In genomic region chr6:26124550-26125014, GRCh38 we compare ENCODE assay signal across 8 cellular contexts. TPM values are rescaled to one million over a fixed set of nuclear protein-coding genes. Genes with fewer than 3 reads are reported as not detected.
A peak's percentile ranks its signal among the peaks of the same experiment; 100 is the strongest.
DNase-seq lines count a peak whose midpoint lies in the region; ATAC-seq and TF ChIP-seq lines count a peak whose summit lies in the region.

No MANE protein-coding gene starts in this region.

- no peaks in the 10 kb centered on the region for H3K9me2 ChIP-seq in hepatocyte (replicated peaks; ENCODE audit: insufficient read depth)

- H2AFZ ChIP-seq in hepatocyte = no peak overlapping the region

- H3K9me3 Mint-ChIP-seq in activated naive CD4-positive, alpha-beta T cell treated with anti-CD3 and anti-CD28 coated beads, Interleukin-2, amount 50 U/mL, for 72 hours = no peaks in the 10 kb centered on the region

- peak overlapping the region; percentile 97 to 100 for H3K27ac Mint-ChIP-seq in activated naive CD4-positive, alpha-beta T cell treated with anti-CD3 and anti-CD28 coated beads, Interleukin-2, amount 50 U/mL, for 72 hours

- H3K9me3 ChIP-seq in hepatocyte (ENCODE audit: low read depth) = no peaks in the 10 kb centered on the region

- peaks cover 34 to 43% of the 10 kb centered on the region in 2 donors for H3K36me3 Mint-ChIP-seq in activated naive CD4-positive, alpha-beta T cell treated with anti-CD3 and anti-CD28 coated beads, Interleukin-2, amount 50 U/mL, for 72 hours

- H3K27me3 ChIP-seq in GM06990 (replicated peaks; ENCODE audit: control insufficient read depth, insufficient read depth, low read length) = no peaks in the 10 kb centered on the region
- no peaks in the 10 kb centered on the region for H3K27me3 ChIP-seq in hepatocyte

- H3K4me3 ChIP-seq in GM06990 (replicated peaks; ENCODE audit: low read depth, low read length) = peak overlapping the region; percentile 72
- peak overlapping the region; percentile 89 for H3K4me3 ChIP-seq in hepatocyte

- in situ Hi-C loops in KBM-7 (cut with MboI; ENCODE audit: low pct_unique_long_range_greater_than_20kb, low sequenced_read_pairs) = no loop called here

- H3K36me3 ChIP-seq in GM06990 (ENCODE audit: control insufficient read depth, insufficient read depth, low read length) = no peaks in the 10 kb centered on the region
- no peaks in the 10 kb centered on the region for H3K36me3 ChIP-seq in hepatocyte (replicated peaks; ENCODE audit: insufficient read depth, low read depth)

- TF ChIP-seq CTCF in GM06990 (IDR thresholded peaks at IDR 0.05; ENCODE audit: insufficient read depth, low read length, poor library complexity, severe bottlenecking) (no peak), hepatocyte (IDR thresholded peaks at IDR 0.05; ENCODE audit: poor library complexity) (no peak)

- H3K27ac ChIP-seq in hepatocyte = peak overlapping the region; percentile 78

- DNase-seq in GM06990 (ENCODE audit: extremely low read depth, insufficient read length) = no peak
- peak; percentile 64 to 67 for DNase-seq in Kasumi-1 (lab: John Stamatoyannopoulos, UW)
- DNase-seq in activated naive CD4-positive, alpha-beta T cell treated with anti-CD3 and anti-CD28 coated beads, Interleukin-2, amount 50 U/mL, for 72 hours (ENCODE audit: low spot score in 2 of 2) = no peak
- DNase-seq in hepatocyte (ENCODE audit: low spot score) = no peak
- peak; percentile 7 for DNase-seq in smooth muscle cell of the brain vasculature (ENCODE audit: low read depth, low spot score)
- DNase-seq in KBM-7 = no peak
- no peak for DNase-seq in cerebellar cortex (ENCODE audit: low spot score)

- WGBS in hepatocyte (ENCODE audit: low lambda C conversion rate, missing lambda C conversion rate) = under 1% methylated on average over 15 of the region's 15 CpGs

- H4K20me1 ChIP-seq in hepatocyte (ENCODE audit: insufficient read depth, poor library complexity, severe bottlenecking) = peaks cover 55% of the 10 kb centered on the region

- peak overlapping the region; percentile 78 for H3K4me2 ChIP-seq in hepatocyte

- ATAC-seq in activated naive CD4-positive, alpha-beta T cell treated with anti-CD3 and anti-CD28 coated beads, Interleukin-2, amount 50 U/mL, for 72 hours = peak in 1 of 2 donors; percentile 2
- ATAC-seq in GM18907 (IDR thresholded peaks at IDR 0.05; ENCODE audit: unreplicated experiment) = no peak

- H3K79me2 ChIP-seq in hepatocyte = peaks cover 62% of the 10 kb centered on the region

- H3K4me1 ChIP-seq in hepatocyte (ENCODE audit: insufficient read depth) = peaks cover 14% of the 10 kb centered on the region

RNA-seq across cellular contexts. Expression of gene HFE, which starts 37.4 kb away (rescaled TPM):
- 1 to 10 TPM in 1 of 2 donors, under 1 TPM in 1; 0.23 to 2.1 TPM for total RNA-seq in activated naive CD4-positive, alpha-beta T cell treated with anti-CD3 and anti-CD28 coated beads, Interleukin-2, amount 50 U/mL, for 72 hours
- total RNA-seq in hepatocyte = 5.6 and 7.4 TPM in 2 replicates
- polyA plus RNA-seq in hepatocyte = 3.6 and 4.5 TPM in 2 replicates

Comparison
In these comparisons a context has a peak if more than half of its experiments do, and no peak if none do; other contexts are left out.
1. DNase-seq: peak in Kasumi-1 (2 of 2) and smooth muscle cell of the brain vasculature (single experiment); none in GM06990 (single experiment), activated naive CD4-positive, alpha-beta T cell treated with anti-CD3 and anti-CD28 coated beads, Interleukin-2, amount 50 U/mL, for 72 hours (0 of 2), hepatocyte (single experiment), KBM-7 (single experiment) and cerebellar cortex (single experiment).